Comparison of ENCODE assay signal across 12 cellular contexts in genomic region chr9:110986529-110986928, GRCh38. TPM values are rescaled to one million over a fixed set of nuclear protein-coding genes. Genes with fewer than 3 reads are reported as not detected.
"Had no signal": no experiment of that assay in that cellular context is flagged by ENCODE, and none has a peak within 500 bp of the region (broad histone marks: within the 10 kb centered on the region; RNA-seq: fewer than 3 reads in every experiment).

No MANE protein-coding gene starts in this region.

- H3K9me3 ChIP-seq: esophagus muscularis mucosa, pancreas, thyroid gland had no signal

- H3K27me3 ChIP-seq: esophagus muscularis mucosa, pancreas, thyroid gland had no signal

- DNase-seq: activated CD4-positive, alpha-beta T cell treated with anti-CD3 and anti-CD28 coated beads, Interleukin-2, amount 50 U/mL, for 48 hours; activated gamma-delta T cell; effector CD8-positive, alpha-beta T cell; immature natural killer cell; mesenchymal stem cell; naive thymus-derived CD4-positive, alpha-beta T cell; pancreas; stimulated activated naive CD4-positive, alpha-beta T cell; T-helper 2 cell; thyroid gland had no signal

- H3K27ac ChIP-seq: esophagus muscularis mucosa, pancreas, thyroid gland had no signal

- ATAC-seq: naive thymus-derived CD4-positive, alpha-beta T cell; pancreas; sciatic nerve had no signal

- H3K36me3 ChIP-seq: esophagus muscularis mucosa, pancreas, thyroid gland had no signal

- H3K4me1 ChIP-seq: esophagus muscularis mucosa, pancreas, thyroid gland had no signal

- H3K4me3 ChIP-seq: esophagus muscularis mucosa, pancreas, thyroid gland had no signal

RNA-seq across cellular contexts. Expression of gene LPAR1, which starts 51.7 kb away (rescaled TPM):
- polyA plus RNA-seq: naive thymus-derived CD4-positive, alpha-beta T cell had no signal
